Comparison of ENCODE assay signal across 27 cellular contexts in genomic region chr2:120530781-120531180, GRCh38.
"Had no signal": no experiment of that assay in that cellular context is flagged by ENCODE, and none has a peak within 500 bp of the region (broad histone marks: within the 10 kb centered on the region; RNA-seq: fewer than 3 reads in every experiment).

No MANE protein-coding gene starts in this region.

- H2AFZ ChIP-seq: parathyroid adenoma had no signal

- H3K27me3 ChIP-seq: right lobe of liver, sigmoid colon, suprapubic skin, testis, tibial artery, transverse colon, upper lobe of right lung, vagina had no signal

- H3K27ac ChIP-seq: neutrophil, parathyroid adenoma, psoas muscle, right lobe of liver, sigmoid colon, skin epidermis, suprapubic skin, testis, tibial artery, transverse colon, upper lobe of right lung, vagina had no signal

- H3K9ac ChIP-seq: parathyroid adenoma had no signal

- H3K4me3 ChIP-seq: psoas muscle, right lobe of liver, sigmoid colon, skin epidermis, smooth muscle cell, suprapubic skin, testis, tibial artery, transverse colon, upper lobe of right lung, vagina had no signal

- H3K4me2 ChIP-seq: smooth muscle cell had no signal

- H3K4me1 ChIP-seq: parathyroid adenoma, sigmoid colon, testis, transverse colon, upper lobe of right lung had no signal

- DNase-seq: naive B cell; naive thymus-derived CD8-positive, alpha-beta T cell; nephron progenitor cell; nucleus accumbens; psoas muscle; right cardiac atrium; right lobe of liver; sigmoid colon; stimulated activated CD4-positive, alpha-beta T cell treated with anti-CD3 and anti-CD28 coated beads, Interleukin-15, amount 100 ng/mL, for 24 hours; stimulated activated CD4-positive, alpha-beta T cell treated with anti-CD3 and anti-CD28 coated beads, Interleukin-2, amount 100 ng/mL, for 24 hours; stimulated activated CD4-positive, alpha-beta T cell treated with anti-CD3 and anti-CD28 coated beads, Interleukin-2, amount 100 ng/mL, for 48 hours; stimulated activated CD4-positive, alpha-beta T cell treated with anti-CD3 and anti-CD28 coated beads, Interleukin-4, amount 100 ng/mL, for 4 hours; stimulated activated CD8-positive, alpha-beta memory T cell treated with anti-CD3 and anti-CD28 coated beads, Interleukin-4, amount 100 ng/mL, for 48 hours; stimulated activated naive CD4-positive, alpha-beta T cell; stimulated activated naive CD8-positive, alpha-beta T cell treated with anti-CD3 and anti-CD28 coated beads, Interleukin-15, amount 100 ng/mL, for 72 hours; stimulated activated naive CD8-positive, alpha-beta T cell treated with anti-CD3 and anti-CD28 coated beads, Interleukin-15, Interleukin-2, amounts not matched to agents 100 U/mL and 50 U/mL, for 24 hours; substantia nigra; testis; tibial artery; transverse colon; upper lobe of right lung had no signal

- H3K9me3 ChIP-seq: neutrophil, psoas muscle, right lobe of liver, suprapubic skin, testis, tibial artery, transverse colon, upper lobe of right lung, vagina had no signal

- H3K36me3 ChIP-seq: neutrophil, right lobe of liver, sigmoid colon, suprapubic skin, tibial artery, transverse colon, upper lobe of right lung, vagina had no signal

- H3K79me2 ChIP-seq: parathyroid adenoma had no signal
